8 cellular contexts compared by ENCODE assay signal in genomic region chr11:64810271-64810890, GRCh38. TPM values are rescaled to one million over a fixed set of nuclear protein-coding genes. Genes with fewer than 3 reads are reported as not detected.
DNase-seq lines count a peak whose midpoint lies in the region; ATAC-seq and TF ChIP-seq lines count a peak whose summit lies in the region.

MEN1 (minus strand) TSS chr11:64810551; CDS start chr11:64810109, 442 bp downstream.

- no peaks in the 10 kb centered on the region for H3K9me3 ChIP-seq in adipocyte (ENCODE audit: control insufficient read depth, low read length)
- no peaks in the 10 kb centered on the region for H3K9me3 ChIP-seq in cardiac muscle cell (ENCODE audit: low read depth)
- no peaks in the 10 kb centered on the region for H3K9me3 ChIP-seq in parathyroid adenoma (ENCODE audit: control insufficient read depth, low read length)
- no peaks in the 10 kb centered on the region for H3K9me3 ChIP-seq in tibial artery

- H2AFZ ChIP-seq in parathyroid adenoma = peak within 1 kb of the TSS; percentile 85

- CTCF ChIA-PET in T-cell (lab: Charles Lee) = interaction anchor here in 1 of 2 donors (0.6 to 1.3 kb wide), 7 partner anchors 18 to 659 kb away, joined by 3 to 6 read pairs (median 3); partner anchors contain the start of genes CDC42BPG and SF1

- H3K4me3 ChIP-seq in adipocyte (ENCODE audit: low read length) = peak within 1 kb of the TSS; percentile 86
- peak within 1 kb of the TSS; percentile 97 for H3K4me3 ChIP-seq in cardiac muscle cell
- peak within 1 kb of the TSS; percentile 78 for H3K4me3 ChIP-seq in parathyroid adenoma (ENCODE audit: low read depth, low read length)
- peak within 1 kb of the TSS; percentile 86 to 96 for H3K4me3 ChIP-seq in tibial artery

- no peaks in the 10 kb centered on the region for H3K27me3 Mint-ChIP-seq in T-cell

- H3K27me3 ChIP-seq in adipocyte (replicated peaks; ENCODE audit: control insufficient read depth, insufficient read depth, low read length) (no peaks in the 10 kb centered on the region), cardiac muscle cell (no peaks in the 10 kb centered on the region), parathyroid adenoma (ENCODE audit: control insufficient read depth, insufficient read depth, low read length) (no peaks in the 10 kb centered on the region), tibial artery (no peaks in the 10 kb centered on the region)

- H3K27ac Mint-ChIP-seq in T-cell = peak within 1 kb of the TSS; percentile 93 to 97

- peaks cover 18% of the 10 kb centered on the region for H3K36me3 ChIP-seq in adipocyte (ENCODE audit: control insufficient read depth, insufficient read depth, low read length, severe bottlenecking)
- peaks cover 11% of the 10 kb centered on the region for H3K36me3 ChIP-seq in cardiac muscle cell
- H3K36me3 ChIP-seq in parathyroid adenoma (ENCODE audit: control insufficient read depth, insufficient read depth, low read length) = no peaks in the 10 kb centered on the region
- peaks cover 0 to 26% (median 12%) of the 10 kb centered on the region in 3 donors for H3K36me3 ChIP-seq in tibial artery

- POLR2A ChIA-PET in T-cell (lab: Charles Lee) = interaction anchor here in 1 of 2 donors (0.8 to 1.0 kb wide), 2 partner anchors 32 to 36 kb away, joined by 5 to 7 read pairs; partner anchors contain the start of gene SF1

- peaks cover 27 to 31% (median 28%) of the 10 kb centered on the region in 3 donors for H3K4me1 Mint-ChIP-seq in T-cell

- H3K36me3 Mint-ChIP-seq in T-cell = peaks cover 18% of the 10 kb centered on the region

- H3K9ac ChIP-seq in adipocyte (ENCODE audit: low read length) = peak within 1 kb of the TSS; percentile 89
- H3K9ac ChIP-seq in parathyroid adenoma = no peak within 1 kb of the TSS

- H3K4me1 ChIP-seq in adipocyte (ENCODE audit: control insufficient read depth, insufficient read depth, low read length) (peaks cover 8% of the 10 kb centered on the region), cardiac muscle cell (ENCODE audit: low read depth) (no peaks in the 10 kb centered on the region), parathyroid adenoma (no peaks in the 10 kb centered on the region), tibial artery (peaks cover 0 to 17% (median 9%) of the 10 kb centered on the region in 4 donors)

- H3K4me3 Mint-ChIP-seq in T-cell = peak within 1 kb of the TSS; percentile 93 to 98 (median 94)

- H3K79me2 ChIP-seq in parathyroid adenoma = no peaks in the 10 kb centered on the region

- no peaks in the 10 kb centered on the region for H3K9me3 Mint-ChIP-seq in T-cell

- DNase-seq in GM04504 (ENCODE audit: low read depth) = peak; percentile 88
- DNase-seq in NCI-H1436 (lab: John Stamatoyannopoulos, UW) = peak; percentile 93
- DNase-seq in T-cell = peak; percentile 47 to 84 (median 71)
- peak; percentile 98 for DNase-seq in adipocyte (ENCODE audit: low read depth)
- DNase-seq in cardiac muscle cell (ENCODE audit: low read depth in 1 of 2, low spot score in 1 of 2) = peak; percentile 98 to 99
- DNase-seq in tibial artery = peak; percentile 97 to 99

- TF ChIP-seq CTCF in cardiac muscle cell (IDR thresholded peaks at IDR 0.05; ENCODE audit: low read depth, low read length) (no peak), parathyroid adenoma (IDR thresholded peaks at IDR 0.05) (no peak), tibial artery (IDR thresholded peaks at IDR 0.05) (no peak)

- intact Hi-C loops in tibial artery (cut with DNase I; ENCODE audit: low total_unique reads) = no loop called here

- peak; percentile 75 for ATAC-seq in HG02678 (IDR thresholded peaks at IDR 0.05; ENCODE audit: unreplicated experiment)
- peak; percentile 89 to 91 (median 90) for ATAC-seq in T-cell (replicated peaks in 1 of 4)

- peak within 1 kb of the TSS; percentile 78 for H3K4me2 ChIP-seq in parathyroid adenoma (ENCODE audit: low read length)

- H3K27ac ChIP-seq in cardiac muscle cell (peak within 1 kb of the TSS; percentile 26), parathyroid adenoma (peak within 1 kb of the TSS; percentile 51), tibial artery (peak within 1 kb of the TSS; percentile 70 to 86)

RNA-seq across cellular contexts. Expression of gene MEN1, which starts in this region (rescaled TPM):
- total RNA-seq in T-cell (10 to 100 TPM; 31.7 to 62.0 (median 49.6) TPM), cardiac muscle cell (26.7 and 27.7 TPM in 2 replicates)
- 57.5 and 62.1 TPM in 2 replicates for polyA plus RNA-seq in cardiac muscle cell

Comparison
In these comparisons a context has a peak if more than half of its experiments do, and no peak if none do; other contexts are left out.
1. Peak in every context shown above with its lines: DNase-seq, ATAC-seq, H3K4me3 ChIP-seq and H3K27ac ChIP-seq.
2. H3K27ac ChIP-seq: peak in every context shown above with its lines; median percentile 78 in tibial artery; 51 in parathyroid adenoma; 26 in cardiac muscle cell.